In genomic region chr3:76505202-76505875, GRCh38 we compare ENCODE assay signal across 16 cellular contexts.
DNase-seq lines count a peak whose midpoint lies in the region; ATAC-seq and TF ChIP-seq lines count a peak whose summit lies in the region.
"Had no signal": no experiment of that assay in that cellular context is flagged by ENCODE, and none has a peak within 500 bp of the region (broad histone marks: within the 10 kb centered on the region; RNA-seq: fewer than 3 reads in every experiment).

No MANE protein-coding gene starts in this region.

- H3K27me3 ChIP-seq in adipocyte (replicated peaks; ENCODE audit: control insufficient read depth, insufficient read depth, low read length): no peaks in the 10 kb centered on the region

- no peak overlapping the region for H3K9ac ChIP-seq in adipocyte (ENCODE audit: low read length)

- DNase-seq in AG10803 (ENCODE audit: low read depth): peak; percentile 33
- peak; percentile 4 for DNase-seq in HT1080 (ENCODE audit: low read depth)
- peak; percentile 6 for DNase-seq in adipocyte (ENCODE audit: low read depth)
- DNase-seq in myocyte (ENCODE audit: low read depth): peak; percentile 21
- no peak for DNase-seq in activated T-helper 1 cell treated with anti-CD3 and anti-CD28 coated beads, Interleukin-12 subunit alpha, Interleukin-12 subunit beta, Interleukin-2, Interleukin-4 antibody, amounts not matched to agents 30 ng/mL and 10 ng/mL and 1 ng/mL, durations not matched to agents 14 hours and 24 hours and 36 hours (ENCODE audit: low spot score)
- DNase-seq in midbrain (lab: John Stamatoyannopoulos, UW): no peak
- DNase-seq: CD8-positive, alpha-beta T cell; DMS53; EL; NCI-H1105 treated with DMSO at 0.1 percent for 48 hours; NCI-H1694; NCI-H2107; NCI-H510A treated with DMSO at 0.1 percent for 48 hours; NCI-H774 had no signal

- H3K4me3 ChIP-seq in AG10803 (ENCODE audit: low read length) (no peak overlapping the region), adipocyte (ENCODE audit: low read length) (no peak overlapping the region)
- H3K4me3 ChIP-seq: GM12878 had no signal

- no peaks in the 10 kb centered on the region for H3K9me3 ChIP-seq in adipocyte (ENCODE audit: control insufficient read depth, low read length)

- H3K4me3 Mint-ChIP-seq in activated T-helper 1 cell treated with anti-CD3 and anti-CD28 coated beads, Interleukin-12 subunit alpha, Interleukin-12 subunit beta, Interleukin-2, Interleukin-4 antibody, amounts not matched to agents 30 ng/mL and 10 ng/mL and 1 ng/mL, durations not matched to agents 14 hours and 24 hours and 36 hours: no peak overlapping the region
- H3K4me3 Mint-ChIP-seq: CD8-positive, alpha-beta T cell had no signal

- H3K27ac Mint-ChIP-seq in activated T-helper 1 cell treated with anti-CD3 and anti-CD28 coated beads, Interleukin-12 subunit alpha, Interleukin-12 subunit beta, Interleukin-2, Interleukin-4 antibody, amounts not matched to agents 30 ng/mL and 10 ng/mL and 1 ng/mL, durations not matched to agents 14 hours and 24 hours and 36 hours: no peak overlapping the region
- H3K27ac Mint-ChIP-seq: CD8-positive, alpha-beta T cell had no signal

- H3K36me3 ChIP-seq in adipocyte (ENCODE audit: control insufficient read depth, insufficient read depth, low read length, severe bottlenecking): no peaks in the 10 kb centered on the region

- no peaks in the 10 kb centered on the region for H3K36me3 Mint-ChIP-seq in activated T-helper 1 cell treated with anti-CD3 and anti-CD28 coated beads, Interleukin-12 subunit alpha, Interleukin-12 subunit beta, Interleukin-2, Interleukin-4 antibody, amounts not matched to agents 30 ng/mL and 10 ng/mL and 1 ng/mL, durations not matched to agents 14 hours and 24 hours and 36 hours (ENCODE audit: low read depth)
- H3K36me3 Mint-ChIP-seq: CD8-positive, alpha-beta T cell had no signal

- H3K4me1 Mint-ChIP-seq in activated T-helper 1 cell treated with anti-CD3 and anti-CD28 coated beads, Interleukin-12 subunit alpha, Interleukin-12 subunit beta, Interleukin-2, Interleukin-4 antibody, amounts not matched to agents 30 ng/mL and 10 ng/mL and 1 ng/mL, durations not matched to agents 14 hours and 24 hours and 36 hours (ENCODE audit: low read depth): no peaks in the 10 kb centered on the region

- ATAC-seq in GM21717 (IDR thresholded peaks at IDR 0.05; ENCODE audit: unreplicated experiment): no peak
- ATAC-seq: CD8-positive, alpha-beta T cell; GM12878 had no signal

- H3K9me3 Mint-ChIP-seq in activated T-helper 1 cell treated with anti-CD3 and anti-CD28 coated beads, Interleukin-12 subunit alpha, Interleukin-12 subunit beta, Interleukin-2, Interleukin-4 antibody, amounts not matched to agents 30 ng/mL and 10 ng/mL and 1 ng/mL, durations not matched to agents 14 hours and 24 hours and 36 hours: peaks cover 6% of the 10 kb centered on the region

- no peak for TF ChIP-seq CTCF in AG10803 (conservative IDR thresholded peaks at IDR 0.05; ENCODE audit: low read length)

- intact Hi-C loops in activated T-helper 1 cell treated with anti-CD3 and anti-CD28 coated beads, Interleukin-12 subunit alpha, Interleukin-12 subunit beta, Interleukin-2, Interleukin-4 antibody, amounts not matched to agents 30 ng/mL and 10 ng/mL and 1 ng/mL, durations not matched to agents 14 hours and 24 hours and 36 hours (cut with micrococcal nuclease): no loop called here

- no peaks in the 10 kb centered on the region for H3K27me3 Mint-ChIP-seq in activated T-helper 1 cell treated with anti-CD3 and anti-CD28 coated beads, Interleukin-12 subunit alpha, Interleukin-12 subunit beta, Interleukin-2, Interleukin-4 antibody, amounts not matched to agents 30 ng/mL and 10 ng/mL and 1 ng/mL, durations not matched to agents 14 hours and 24 hours and 36 hours (ENCODE audit: insufficient read depth)

- H3K4me1 ChIP-seq in adipocyte (ENCODE audit: control insufficient read depth, insufficient read depth, low read length): peaks cover 5% of the 10 kb centered on the region

Comparison
In these comparisons a context has a peak if more than half of its experiments do, and no peak if none do; other contexts are left out.
1. DNase-seq: peak in AG10803 (single experiment), HT1080 (single experiment), adipocyte (single experiment) and myocyte (single experiment); none in activated T-helper 1 cell treated with anti-CD3 and anti-CD28 coated beads, Interleukin-12 subunit alpha, Interleukin-12 subunit beta, Interleukin-2, Interleukin-4 antibody, amounts not matched to agents 30 ng/mL and 10 ng/mL and 1 ng/mL, durations not matched to agents 14 hours and 24 hours and 36 hours (single experiment) and midbrain (single experiment).